Comparison of ENCODE assay signal across 8 cellular contexts in the genomic region with DNA sequence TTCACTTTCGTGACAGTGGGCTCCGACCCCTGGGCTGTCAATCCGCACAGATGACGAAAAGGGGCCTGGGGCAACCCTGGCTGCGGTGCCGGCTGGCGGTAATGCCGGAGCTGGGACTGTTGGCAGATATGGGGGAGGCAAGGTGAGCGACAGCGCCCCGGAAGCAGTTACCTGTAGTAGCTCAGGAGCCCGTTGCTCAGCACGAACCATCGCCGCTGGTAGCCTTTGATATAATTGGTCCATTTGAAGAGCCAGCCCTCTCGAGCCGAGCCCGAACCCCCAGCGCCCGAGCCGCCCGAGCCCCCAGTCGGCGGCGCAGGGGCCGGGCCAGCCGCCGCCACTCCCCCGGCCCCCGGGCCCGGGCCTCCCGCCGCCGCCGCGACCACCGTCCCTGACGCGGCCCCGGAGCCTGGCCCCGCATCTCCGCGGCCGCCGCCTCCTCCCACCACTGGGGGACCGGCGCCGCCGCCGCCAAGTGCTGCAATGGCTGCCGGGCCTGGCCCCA. TPM values are rescaled to one million over a fixed set of nuclear protein-coding genes. Genes with fewer than 3 reads are reported as not detected.
DNase-seq lines count a peak whose midpoint lies in the region; ATAC-seq and TF ChIP-seq lines count a peak whose summit lies in the region.

No MANE protein-coding gene starts in this region.

- H4K20me1 ChIP-seq in DND-41 (ENCODE audit: insufficient read depth, low read length) = peaks cover 34% of the 10 kb centered on the region; the same call in 1 of the 2 replicates

- peak overlapping the region; percentile 63 for H2AFZ ChIP-seq in DND-41 (ENCODE audit: low read depth, low read length)

- H3K4me2 ChIP-seq in DND-41 (ENCODE audit: insufficient read depth, low read length) = peak overlapping the region; percentile 96

- peak overlapping the region; percentile 69 for H3K9ac ChIP-seq in DND-41 (ENCODE audit: low read depth, low read length)
- H3K9ac ChIP-seq in duodenal mucosa (ENCODE audit: low read depth in 1 of 2, low read length in 2 of 2) = peak overlapping the region; percentile 74 to 86

- peaks cover 55% of the 10 kb centered on the region for H3K79me2 ChIP-seq in DND-41 (ENCODE audit: insufficient read depth, low read length)

- H3K4me3 ChIP-seq in DND-41 (ENCODE audit: low read depth in 1 of 2, low read length in 2 of 2) (peak overlapping the region; percentile 71 to 86), H7 (ENCODE audit: insufficient read depth, low read depth, low read length) (peak overlapping the region; percentile 76), NB4 (ENCODE audit: low read depth, low read length) (peak overlapping the region; percentile 67), duodenal mucosa (ENCODE audit: low read depth in 1 of 2, low read length in 2 of 2) (peak overlapping the region; percentile 81 to 95), mesodermal cell (ENCODE audit: extremely low read depth, insufficient read depth, low read length, poor library complexity, severe bottlenecking) (peak overlapping the region; percentile 93)

- ATAC-seq in DND-41 (ENCODE audit: insufficient read depth, low read depth) = no peak

- H3K4me1 ChIP-seq in DND-41 (ENCODE audit: insufficient read depth, low read length) (peaks cover 47% of the 10 kb centered on the region), duodenal mucosa (ENCODE audit: control insufficient read depth in 1 of 2, insufficient read depth in 2 of 2, low read length in 2 of 2) (peaks cover 33 to 47% of the 10 kb centered on the region in 2 donors), mesodermal cell (ENCODE audit: control insufficient read depth, insufficient read depth, low read length, poor library complexity, severe bottlenecking) (peaks cover 10% of the 10 kb centered on the region)

- H3K9me3 ChIP-seq in DND-41 (ENCODE audit: insufficient read depth, low read length, severe bottlenecking) (no peaks in the 10 kb centered on the region), duodenal mucosa (ENCODE audit: control insufficient read depth in 1 of 2, low read length in 2 of 2) (no peaks in the 10 kb centered on the region), mesodermal cell (ENCODE audit: control insufficient read depth, low read length) (no peaks in the 10 kb centered on the region)

- no peak for TF ChIP-seq CTCF in DND-41 (IDR thresholded peaks at IDR 0.05; ENCODE audit: borderline replicate concordance, extremely low read depth, low read length, poor library complexity, severe bottlenecking)
- TF ChIP-seq CTCF in NB4 (IDR thresholded peaks at IDR 0.05; ENCODE audit: low read depth, low read length) = no peak

- H3K27me3 ChIP-seq in DND-41 (ENCODE audit: insufficient read depth, low read length, poor library complexity) (no peaks in the 10 kb centered on the region), H7 (ENCODE audit: control insufficient read depth, insufficient read depth, low read length) (no peaks in the 10 kb centered on the region), duodenal mucosa (ENCODE audit: control insufficient read depth in 1 of 2, insufficient read depth in 2 of 2, low read length in 2 of 2) (no peaks in the 10 kb centered on the region)

- TF ChIP-seq POLR2A in NB4 (IDR thresholded peaks at IDR 0.05; ENCODE audit: extremely low read depth, insufficient read length) = no peak

- H3K36me3 ChIP-seq in DND-41 (ENCODE audit: insufficient read depth, low read length) (peaks cover 27% of the 10 kb centered on the region), H7 (replicated peaks; ENCODE audit: control insufficient read depth, insufficient read depth, low read length) (peaks cover 5% of the 10 kb centered on the region), duodenal mucosa (ENCODE audit: control insufficient read depth in 1 of 2, insufficient read depth in 2 of 2, low read length in 2 of 2) (peaks cover 3% of the 10 kb centered on the region in 2 donors), mesodermal cell (ENCODE audit: control insufficient read depth, insufficient read depth, low read length) (peaks cover 18% of the 10 kb centered on the region)

- peak; percentile 50 for DNase-seq in DND-41
- no peak for DNase-seq in H7
- DNase-seq in NB4 (ENCODE audit: low read depth) = peak; percentile 43
- DNase-seq in activated CD4-positive, alpha-beta T cell treated with anti-CD3 and anti-CD28 coated beads, Interleukin-2, amount 50 U/mL, for 4 hours = peak; percentile 62 to 64
- DNase-seq in stimulated activated CD8-positive, alpha-beta memory T cell treated with anti-CD3 and anti-CD28 coated beads, Interleukin-15, amount 100 ng/mL, for 24 hours (ENCODE audit: low read depth) = peak; percentile 11
- DNase-seq in epidermal melanocyte (ENCODE audit: insufficient read length, low spot score) = no peak

- WGBS in mesodermal cell (ENCODE audit: insufficient coverage in 2 of 2), 2 experiments = 0 to 1% methylated on average over 36 to 39 of the region's 51 CpGs

- H3K27ac ChIP-seq in DND-41 (ENCODE audit: low read length) (peak overlapping the region; percentile 60), duodenal mucosa (ENCODE audit: low read depth, low read length) (peak overlapping the region; percentile 92), mesodermal cell (ENCODE audit: low read depth, low read length, severe bottlenecking) (peak overlapping the region; percentile 95)

RNA-seq across cellular contexts. Expression of a gene that starts 0.4 kb away (rescaled TPM):
- total RNA-seq in H7 (2014; rRNA removed; shearing (Covaris generic)) = 18.4 and 27.3 TPM in 2 replicates
- 43.5 TPM for polyA plus RNA-seq in mesodermal cell (2013, experiment 1 of 2)
- polyA plus RNA-seq in mesodermal cell (2013, experiment 2 of 2) = 40.8 TPM

RNA-seq across cellular contexts. Expression of a gene that starts 53.7 kb away (rescaled TPM):
- total RNA-seq in H7 (2014; rRNA removed; shearing (Covaris generic)) = 13.5 and 14.7 TPM in 2 replicates
- 28.0 TPM for polyA plus RNA-seq in mesodermal cell (2013, experiment 1 of 2)
- polyA plus RNA-seq in mesodermal cell (2013, experiment 2 of 2) = 26.6 TPM

Comparison
In these comparisons a context has a peak if more than half of its experiments do, and no peak if none do; other contexts are left out.
1. DNase-seq: peak in DND-41 (single experiment), NB4 (single experiment), activated CD4-positive, alpha-beta T cell treated with anti-CD3 and anti-CD28 coated beads, Interleukin-2, amount 50 U/mL, for 4 hours (2 of 2) and stimulated activated CD8-positive, alpha-beta memory T cell treated with anti-CD3 and anti-CD28 coated beads, Interleukin-15, amount 100 ng/mL, for 24 hours (single experiment); none in H7 (single experiment) and epidermal melanocyte (single experiment).
2. Peak in every context shown above with its lines, with median percentiles within 50 percentile points of each other: H3K27ac ChIP-seq and H3K4me3 ChIP-seq.